In the genomic region with DNA sequence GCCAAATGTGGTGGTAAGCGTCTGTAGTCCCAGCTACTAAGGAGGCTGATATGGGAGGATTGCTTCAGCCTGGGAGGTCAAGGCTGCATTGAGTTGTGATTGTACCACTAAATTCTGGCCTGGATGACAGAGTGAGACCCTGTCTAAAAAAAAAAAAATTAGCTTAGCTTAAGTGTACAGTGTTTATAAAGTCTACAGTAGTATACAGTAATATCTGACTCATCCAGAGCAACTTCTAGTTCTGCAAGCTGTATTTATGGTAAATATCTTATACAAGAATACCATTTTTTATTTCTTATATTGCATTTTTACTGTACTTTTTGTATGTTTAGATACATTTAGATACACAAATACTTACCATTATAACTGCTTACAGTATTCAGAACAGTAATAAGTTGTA, we compare ENCODE assay signal across 29 cellular contexts.
"Had no signal": no experiment of that assay in that cellular context is flagged by ENCODE, and none has a peak within 500 bp of the region (broad histone marks: within the 10 kb centered on the region; RNA-seq: fewer than 3 reads in every experiment).

No MANE protein-coding gene starts in this region.

- H3K27ac ChIP-seq: adrenal gland, body of pancreas, brain microvascular endothelial cell, breast epithelium, VCaP had no signal

- H3K9me3 ChIP-seq: adrenal gland, body of pancreas, breast epithelium had no signal

- ATAC-seq: activated CD8-positive, alpha-beta T cell treated with anti-CD3 and anti-CD28 coated beads for 36 hours; activated naive CD4-positive, alpha-beta T cell treated with anti-CD3 and anti-CD28 coated beads, Interleukin-2, amount 50 U/mL, for 72 hours; body of pancreas; T-cell; T-helper 17 cell had no signal

- H3K4me1 ChIP-seq: breast epithelium had no signal

- H3K4me3 ChIP-seq: adrenal gland, body of pancreas, breast epithelium had no signal

- H3K36me3 ChIP-seq: breast epithelium had no signal

- DNase-seq: activated B cell treated with CpG ODN at 0.5 μM for 24 hours; activated CD4-positive, alpha-beta memory T cell treated with anti-CD3 and anti-CD28 coated beads for 36 hours; activated CD4-positive, alpha-beta T cell treated with anti-CD3 and anti-CD28 coated beads for 4 hours; activated CD4-positive, alpha-beta T cell treated with anti-CD3 and anti-CD28 coated beads, Interleukin-2, amount 10 ng/mL, durations not matched to agents 24 days and 14 days; activated CD4-positive, alpha-beta T cell treated with anti-CD3 and anti-CD28 coated beads, Interleukin-2, amount 50 U/mL, for 1 hour; activated CD4-positive, alpha-beta T cell treated with anti-CD3 and anti-CD28 coated beads, Interleukin-2, amount 50 U/mL, for 4 hours; activated CD4-positive, CD25-positive, alpha-beta regulatory T cell treated with anti-CD3 and anti-CD28 coated beads, Interleukin-2, amount 50 U/mL, for 72 hours; activated CD8-positive, alpha-beta memory T cell treated with anti-CD3 and anti-CD28 coated beads, Interleukin-2, amount 50 U/mL, for 4 hours; activated CD8-positive, alpha-beta T cell treated with anti-CD3 and anti-CD28 coated beads for 36 hours; activated effector memory CD4-positive, alpha-beta T cell treated with Interleukin-2 at 50 U/mL for 16 hours; activated gamma-delta T cell treated with Interleukin-2 at 50 U/mL for 16 hours; activated naive CD4-positive, alpha-beta T cell; activated naive CD4-positive, alpha-beta T cell treated with anti-CD3 and anti-CD28 coated beads for 36 hours; activated naive CD4-positive, alpha-beta T cell treated with anti-CD3 and anti-CD28 coated beads, Interleukin-2, amount 50 U/mL, for 16 hours; activated naive CD8-positive, alpha-beta T cell treated with anti-CD3 and anti-CD28 coated beads for 36 hours; activated T-cell treated with anti-CD3 and anti-CD28 coated beads, Interleukin-2, amount 50 U/mL, for 24 hours; activated T-cell treated with anti-CD3 and anti-CD28 coated beads, Interleukin-2, amount 50 U/mL, for 48 hours; adrenal gland; amniotic stem cell; aorta; body of pancreas; brain microvascular endothelial cell; central memory CD4-positive, alpha-beta T cell; T-cell; T-helper 17 cell; T1000 had no signal

- H3K27me3 ChIP-seq: adrenal gland, body of pancreas, brain microvascular endothelial cell, breast epithelium had no signal
